20 cellular contexts compared by ENCODE assay signal in genomic region chr3:146781059-146781458, GRCh38.
DNase-seq lines count a peak whose midpoint lies in the region; TF ChIP-seq lines count a peak whose summit lies in the region.
"Had no signal": no experiment of that assay in that cellular context is flagged by ENCODE, and none has a peak within 500 bp of the region (broad histone marks: within the 10 kb centered on the region; RNA-seq: fewer than 3 reads in every experiment).

No MANE protein-coding gene starts in this region.

- H3K4me1 Mint-ChIP-seq in chondrocyte (ENCODE audit: low read depth): peaks cover 49% of the 10 kb centered on the region
- H3K4me1 Mint-ChIP-seq: activated CD4-positive, alpha-beta T cell treated with anti-CD3 and anti-CD28 coated beads, Interleukin-2, amount 10 ng/mL, durations not matched to agents 7 days and 5 days; neural crest cell had no signal

- H3K36me3 ChIP-seq in iPS-20b (ENCODE audit: insufficient read depth, low read depth, low read length): no peaks in the 10 kb centered on the region
- no peaks in the 10 kb centered on the region for H3K36me3 ChIP-seq in colonic mucosa
- H3K36me3 ChIP-seq: breast epithelium had no signal

- no peaks in the 10 kb centered on the region for H3K9me3 Mint-ChIP-seq in chondrocyte (ENCODE audit: low read depth)
- H3K9me3 Mint-ChIP-seq: activated CD4-positive, alpha-beta T cell treated with anti-CD3 and anti-CD28 coated beads, Interleukin-2, amount 10 ng/mL, durations not matched to agents 7 days and 5 days; neural crest cell had no signal

- H3K27ac Mint-ChIP-seq in chondrocyte (ENCODE audit: unreplicated experiment): peak overlapping the region; percentile 83
- H3K27ac Mint-ChIP-seq: activated CD4-positive, alpha-beta T cell treated with anti-CD3 and anti-CD28 coated beads, Interleukin-2, amount 10 ng/mL, durations not matched to agents 7 days and 5 days had no signal

- no peak overlapping the region for H3K4me3 Mint-ChIP-seq in chondrocyte (ENCODE audit: unreplicated experiment)
- H3K4me3 Mint-ChIP-seq: activated CD4-positive, alpha-beta T cell treated with anti-CD3 and anti-CD28 coated beads, Interleukin-2, amount 10 ng/mL, durations not matched to agents 7 days and 5 days; neural crest cell had no signal

- no peak overlapping the region for H3K27ac ChIP-seq in iPS-20b (ENCODE audit: low read length)
- no peak overlapping the region for H3K27ac ChIP-seq in colonic mucosa
- H3K27ac ChIP-seq: breast epithelium, PC-9 had no signal

- H3K27me3 Mint-ChIP-seq in chondrocyte (ENCODE audit: low read depth): no peaks in the 10 kb centered on the region
- H3K27me3 Mint-ChIP-seq: activated CD4-positive, alpha-beta T cell treated with anti-CD3 and anti-CD28 coated beads, Interleukin-2, amount 10 ng/mL, durations not matched to agents 7 days and 5 days had no signal

- DNase-seq in NCI-H2171 treated with DMSO at 0.1 percent for 48 hours (lab: John Stamatoyannopoulos, UW) (peak; percentile 15), NCI-H2171 (lab: John Stamatoyannopoulos, UW) (no peak), chondrocyte (ENCODE audit: low spot score) (no peak), Kasumi-1 (lab: John Stamatoyannopoulos, UW) (no peak), colonic mucosa (no peak), HuH-7.5 (ENCODE audit: low spot score) (no peak), DMS79 (lab: John Stamatoyannopoulos, UW) (no peak)
- DNase-seq: 8988T; activated CD4-positive, alpha-beta T cell treated with anti-CD3 and anti-CD28 coated beads, Interleukin-2, amount 10 ng/mL, durations not matched to agents 7 days and 5 days; activated effector memory CD4-positive, alpha-beta T cell treated with Interleukin-2 at 50 U/mL for 16 hours; DMS79 treated with DMSO at 0.1 percent for 48 hours; left ventricle myocardium superior; MV-4-11; NCI-H1930; PC-9; SIG-M5 had no signal

- TF ChIP-seq CTCF in chondrocyte (IDR thresholded peaks at IDR 0.05) (no peak), colonic mucosa (IDR thresholded peaks at IDR 0.05) (no peak)

- 0 out of 2 replicates have a peak, but pooled peaks cover 6% of the 10 kb centered on the region for H3K27me3 ChIP-seq in iPS-20b (ENCODE audit: insufficient read depth, low read length)
- H3K27me3 ChIP-seq in colonic mucosa: no peaks in the 10 kb centered on the region
- H3K27me3 ChIP-seq: breast epithelium had no signal

- no peaks in the 10 kb centered on the region for H3K36me3 Mint-ChIP-seq in chondrocyte (ENCODE audit: low read depth)

- H3K4me3 ChIP-seq in iPS-20b (ENCODE audit: low read length) (peak overlapping the region; percentile 43), colonic mucosa (no peak overlapping the region)
- H3K4me3 ChIP-seq: breast epithelium, dorsolateral prefrontal cortex, PC-9 had no signal

- H3K9ac ChIP-seq in iPS-20b (ENCODE audit: low read depth, low read length): no peak overlapping the region
- H3K9ac ChIP-seq in colonic mucosa (ENCODE audit: low read depth in 2 of 2, low read length in 2 of 2): no peak overlapping the region

- H3K9me3 ChIP-seq in iPS-20b (ENCODE audit: insufficient read depth, low read depth, low read length): no peaks in the 10 kb centered on the region
- no peaks in the 10 kb centered on the region for H3K9me3 ChIP-seq in colonic mucosa
- H3K9me3 ChIP-seq: breast epithelium had no signal

- peaks cover 22% of the 10 kb centered on the region for H3K4me1 ChIP-seq in iPS-20b (ENCODE audit: insufficient read depth, low read length)
- no peaks in the 10 kb centered on the region for H3K4me1 ChIP-seq in colonic mucosa
- H3K4me1 ChIP-seq: breast epithelium had no signal

- intact Hi-C loops in colonic mucosa (cut with DNase I): no loop called here
